ENCODE assay signal across 3 cellular contexts in the genomic region with DNA sequence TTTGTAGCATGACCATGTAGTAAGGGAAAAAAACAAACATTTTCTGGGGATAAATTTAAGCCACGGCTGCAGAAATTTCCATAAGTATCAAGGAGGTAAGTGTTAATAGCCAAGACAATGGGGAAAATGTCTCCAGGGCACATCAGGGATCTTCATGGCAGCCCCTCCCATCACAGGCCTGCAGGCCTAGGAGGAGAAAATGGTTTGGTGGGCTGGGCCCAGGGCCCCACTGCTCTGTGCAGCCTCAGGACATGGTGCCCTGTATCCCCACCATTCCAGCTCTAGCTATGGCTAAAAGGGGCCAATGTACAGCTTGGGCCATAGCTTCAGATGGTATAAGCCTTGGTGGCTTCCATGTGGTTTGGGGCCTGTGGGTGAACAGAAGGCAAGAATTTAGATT.
TF ChIP-seq lines count a peak whose summit lies in the region.

No MANE protein-coding gene starts in this region.

TF ChIP-seq in A549, 52 proteins besides CTCF, POLR2A, EP300 and RAD21:
- TF ChIP-seq, protein P1, sequence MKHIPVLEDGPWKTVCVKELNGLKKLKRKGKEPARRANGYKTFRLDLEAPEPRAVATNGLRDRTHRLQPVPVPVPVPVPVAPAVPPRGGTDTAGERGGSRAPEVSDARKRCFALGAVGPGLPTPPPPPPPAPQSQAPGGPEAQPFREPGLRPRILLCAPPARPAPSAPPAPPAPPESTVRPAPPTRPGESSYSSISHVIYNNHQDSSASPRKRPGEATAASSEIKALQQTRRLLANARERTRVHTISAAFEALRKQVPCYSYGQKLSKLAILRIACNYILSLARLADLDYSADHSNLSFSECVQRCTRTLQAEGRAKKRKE (CRISPR knock-in tag; IDR thresholded peaks at IDR 0.05; ENCODE audit: low read depth), result no peak
- TF ChIP-seq ZFP36 (IDR thresholded peaks at IDR 0.05; ENCODE audit: borderline replicate concordance, partially characterized antibody), result peak; percentile 67

TF ChIP-seq in HEK293, 187 proteins besides CTCF, POLR2A, EP300 and RAD21 (continued from another document):
- peak; percentile 78 for TF ChIP-seq ZNF585B (tag by site-specific recombination; IDR thresholded peaks at IDR 0.05)

TF ChIP-seq in HEK293T, 16 proteins besides CTCF, POLR2A, EP300 and RAD21 (continued from another document):
- no peak for TF ChIP-seq FOXK2 (IDR thresholded peaks at IDR 0.05)
- TF ChIP-seq HDGF (IDR thresholded peaks at IDR 0.05; ENCODE audit: borderline replicate concordance), result no peak
- no peak for TF ChIP-seq BHLHE40 (IDR thresholded peaks at IDR 0.05; ENCODE audit: borderline replicate concordance)
- no peak for TF ChIP-seq ARNT (IDR thresholded peaks at IDR 0.05)
- TF ChIP-seq NFRKB (IDR thresholded peaks at IDR 0.05), result no peak
- no peak for TF ChIP-seq L3MBTL2 (conservative IDR thresholded peaks at IDR 0.05)
TF ChIP-seq in HEK293T: peak in this region for 0.
